17 cellular contexts compared by ENCODE assay signal in the genomic region with DNA sequence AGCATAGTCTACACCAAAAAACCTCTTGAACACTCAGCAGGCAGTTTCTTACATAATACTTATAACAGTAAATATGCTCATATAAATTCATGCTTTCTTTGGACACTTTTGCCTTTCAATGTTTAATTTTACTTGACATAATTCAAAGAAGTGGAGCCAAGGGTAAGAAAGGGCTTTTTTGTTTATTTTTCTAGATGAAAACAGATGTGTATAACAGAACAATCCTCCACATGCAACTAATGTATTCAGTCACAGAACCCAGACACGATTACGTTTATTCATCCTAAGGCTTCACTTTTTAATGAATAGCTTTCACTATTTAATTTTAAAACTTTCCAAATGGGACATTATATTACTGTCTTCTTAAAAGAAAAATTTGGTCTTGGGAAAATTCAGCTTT. TPM values are rescaled to one million over a fixed set of nuclear protein-coding genes. Genes with fewer than 3 reads are reported as not detected.
A peak's percentile ranks its signal among the peaks of the same experiment; 100 is the strongest.
DNase-seq lines count a peak whose midpoint lies in the region; TF ChIP-seq lines count a peak whose summit lies in the region.
"Had no signal": no experiment of that assay in that cellular context is flagged by ENCODE, and none has a peak within 500 bp of the region (broad histone marks: within the 10 kb centered on the region; RNA-seq: fewer than 3 reads in every experiment).

No MANE protein-coding gene starts in this region.

- TF ChIP-seq POLR2A in testis (IDR thresholded peaks at IDR 0.05): no peak
- TF ChIP-seq POLR2A in stomach (IDR thresholded peaks at IDR 0.05): no peak

- intact Hi-C loops in testis (cut with DNase I; ENCODE audit: low total_unique reads) (no loop called here), stomach (cut with DNase I; ENCODE audit: low total_unique reads) (no loop called here)

- H3K4me3 ChIP-seq in testis (no peak overlapping the region), stomach (no peak overlapping the region)
- H3K4me3 ChIP-seq: BLaER1 treated with 17β-estradiol and CSF1 and Interleukin-3, amounts not matched to agents 10 nM and 100 nM; GM12878 had no signal

- H3K36me3 ChIP-seq in testis (ENCODE audit: low read depth, missing control alignments): no peaks in the 10 kb centered on the region
- H3K36me3 ChIP-seq in stomach: no peaks in the 10 kb centered on the region
- H3K36me3 ChIP-seq: BLaER1 treated with 17β-estradiol and CSF1 and Interleukin-3, amounts not matched to agents 10 nM and 100 nM had no signal

- WGBS in testis, 2 donors: 57 to 68% methylated on average over 2 of the region's 2 CpGs
- 63 to 77% (median 69%) methylated on average over 2 of the region's 2 CpGs for WGBS in stomach, 5 donors

- DNase-seq in COLO829 (ENCODE audit: low spot score) (peak; percentile 73), brain pericyte (ENCODE audit: low read depth, low spot score) (peak; percentile 34), fibroblast of gingiva (ENCODE audit: low read depth) (peak; percentile 11), iris pigment epithelial cell (ENCODE audit: low read depth) (peak; percentile 7), testis (no peak), NOMO-1 (lab: John Stamatoyannopoulos, UW; ENCODE audit: unreplicated experiment in 2 of 2) (no peak), SIG-M5 treated with dmso at 0.1 percent for 504 hours (lab: John Stamatoyannopoulos, UW; ENCODE audit: unreplicated experiment) (no peak), stomach (no peak)
- DNase-seq: 8988T; ACHN; Calu3; CD4-positive, CD25-positive, alpha-beta regulatory T cell; DMS79; GOT3; H9 had no signal

- no peak for TF ChIP-seq EP300 in stomach (IDR thresholded peaks at IDR 0.05)

- H3K27ac ChIP-seq in testis: no peak overlapping the region
- H3K27ac ChIP-seq in stomach: no peak overlapping the region
- H3K27ac ChIP-seq: BLaER1 treated with 17β-estradiol and CSF1 and Interleukin-3, amounts not matched to agents 10 nM and 100 nM had no signal

- no peak for TF ChIP-seq CTCF in testis (IDR thresholded peaks at IDR 0.05)
- no peak for TF ChIP-seq CTCF in stomach (IDR thresholded peaks at IDR 0.05)

- peaks cover 10% of the 10 kb centered on the region for H3K4me1 ChIP-seq in testis
- H3K4me1 ChIP-seq in stomach: no peaks in the 10 kb centered on the region

- H3K27me3 ChIP-seq in testis (no peaks in the 10 kb centered on the region), stomach (no peaks in the 10 kb centered on the region)

- H3K9me3 ChIP-seq in testis (no peaks in the 10 kb centered on the region), stomach (no peaks in the 10 kb centered on the region)
- H3K9me3 ChIP-seq: BLaER1 treated with 17β-estradiol and CSF1 and Interleukin-3, amounts not matched to agents 10 nM and 100 nM had no signal

RNA-seq across cellular contexts. Expression of gene PTPN13, which starts 57.9 kb away (rescaled TPM):
- total RNA-seq in testis (10 to 100 TPM; 48.9 to 62.0 TPM), stomach (10 to 100 TPM in 3 of 5 donors, 1 to 10 TPM in 2; 2.3 to 38.6 (median 12.9) TPM)
- polyA plus RNA-seq in testis (ENCODE audit: insufficient read depth, low read depth, low replicate concordance) (30.1 TPM), stomach (1 to 10 TPM; 2.9 to 7.6 (median 3.1) TPM)

Comparison
In these comparisons a context has a peak if more than half of its experiments do, and no peak if none do; other contexts are left out.
1. DNase-seq: peak in COLO829 (single experiment), brain pericyte (single experiment), fibroblast of gingiva (single experiment) and iris pigment epithelial cell (single experiment); none in testis (single experiment), NOMO-1 (0 of 2), SIG-M5 treated with dmso at 0.1 percent for 504 hours (single experiment) and stomach (single experiment).